Comparison of ENCODE assay signal across 8 cellular contexts in the genomic region with DNA sequence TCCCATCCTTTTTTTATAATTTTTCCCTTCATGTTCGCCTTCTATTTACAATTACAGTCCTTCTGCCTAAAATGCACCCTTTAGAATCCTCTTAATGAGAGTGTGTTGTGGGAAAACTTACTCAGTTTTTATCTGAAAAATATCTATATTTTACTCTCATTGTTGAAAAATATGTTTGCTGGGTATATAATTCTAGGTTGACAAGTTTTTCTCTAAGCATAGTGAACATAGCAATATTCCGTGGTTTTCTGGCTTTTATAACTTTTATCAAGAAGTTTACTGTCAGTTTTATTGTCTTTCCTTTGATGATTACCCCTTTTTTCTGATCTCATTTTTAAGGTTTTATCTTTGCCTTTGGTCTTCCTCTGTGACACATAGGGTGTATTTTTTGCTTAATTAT.
"Had no signal": no experiment of that assay in that cellular context is flagged by ENCODE, and none has a peak within 500 bp of the region (broad histone marks: within the 10 kb centered on the region; RNA-seq: fewer than 3 reads in every experiment).

No MANE protein-coding gene starts in this region.

- FAIRE-seq: G401.6, GM12878, GM12891, GM12892, GM18507, GM19239 had no signal

- DNase-seq: GDM1, GF-D8 had no signal

- H3K4me3 ChIP-seq: GM12878 had no signal

- ATAC-seq: GM12878 had no signal
